In genomic region chr10:103916254-103916653, GRCh38 we compare ENCODE assay signal across 9 cellular contexts. TPM values are rescaled to one million over a fixed set of nuclear protein-coding genes. Genes with fewer than 3 reads are reported as not detected.
DNase-seq lines count a peak whose midpoint lies in the region; FAIRE-seq and TF ChIP-seq lines count a peak whose summit lies in the region.
"Had no signal": no experiment of that assay in that cellular context is flagged by ENCODE, and none has a peak within 500 bp of the region (broad histone marks: within the 10 kb centered on the region; RNA-seq: fewer than 3 reads in every experiment).

No MANE protein-coding gene starts in this region.

- intact Hi-C loops in activated CD4-positive, alpha-beta T cell treated with anti-CD3 and anti-CD28 coated beads, Interleukin-2, amount 10 ng/mL, durations not matched to agents 24 days and 14 days (cut with micrococcal nuclease): loop anchor here (5.0 to 10.0 kb wide), 3 partner anchors 351 to 436 kb away; partner anchors contain the start of genes CFAP58, GSTO2 and ITPRIP
- intact Hi-C loops in adrenal gland (cut with DNase I) (loop anchor here in 1 of 2 donors (5.0 kb wide), 1 partner anchor 51 kb away; the partner anchor contains the start of gene SLK), kidney (cut with DNase I) (no loop called here)

- no peak for TF ChIP-seq CTCF in adrenal gland (IDR thresholded peaks at IDR 0.05)
- no peak for TF ChIP-seq CTCF in kidney (IDR thresholded peaks at IDR 0.05; ENCODE audit: borderline replicate concordance, extremely low read depth, insufficient read depth)
- no peak for TF ChIP-seq CTCF in suprapubic skin (IDR thresholded peaks at IDR 0.05)

- H3K4me1 Mint-ChIP-seq in activated CD4-positive, alpha-beta T cell treated with anti-CD3 and anti-CD28 coated beads, Interleukin-2, amount 10 ng/mL, durations not matched to agents 24 days and 14 days: peaks cover 51% of the 10 kb centered on the region

- H3K36me3 Mint-ChIP-seq in activated CD4-positive, alpha-beta T cell treated with anti-CD3 and anti-CD28 coated beads, Interleukin-2, amount 10 ng/mL, durations not matched to agents 24 days and 14 days (ENCODE audit: low read depth): peaks cover 28% of the 10 kb centered on the region

- H3K4me1 ChIP-seq in adrenal gland (replicated peaks in 1 of 2): peaks cover 28 to 35% of the 10 kb centered on the region in 2 donors
- peaks cover 16% of the 10 kb centered on the region in 2 donors for H3K4me1 ChIP-seq in kidney (ENCODE audit: control insufficient read depth in 1 of 2, insufficient read depth in 1 of 2, low read depth in 1 of 2, low read length in 2 of 2)
- peaks cover 37% of the 10 kb centered on the region for H3K4me1 ChIP-seq in suprapubic skin

- DNase-seq in activated CD4-positive, alpha-beta T cell treated with anti-CD3 and anti-CD28 coated beads, Interleukin-2, amount 10 ng/mL, durations not matched to agents 24 days and 14 days: no peak
- DNase-seq in activated CD4-positive, alpha-beta T cell treated with anti-CD3 and anti-CD28 coated beads, Interleukin-2, amount 50 U/mL, for 1 hour: no peak
- DNase-seq in adrenal gland: no peak
- no peak for DNase-seq in kidney
- no peak for DNase-seq in suprapubic skin (ENCODE audit: low spot score in 2 of 2)
- no peak for DNase-seq in stimulated activated CD4-positive, alpha-beta T cell treated with anti-CD3 and anti-CD28 coated beads, Interleukin-12 subunit alpha, Interleukin-12 subunit beta, amount 100 ng/mL, for 4 hours
- no peak for DNase-seq in GM19240 (ENCODE audit: insufficient read length, low spot score)
- DNase-seq in SHP77 treated with DMSO at 0.1 percent for 48 hours (lab: John Stamatoyannopoulos, UW): no peak

- no peaks in the 10 kb centered on the region for H3K27me3 Mint-ChIP-seq in activated CD4-positive, alpha-beta T cell treated with anti-CD3 and anti-CD28 coated beads, Interleukin-2, amount 10 ng/mL, durations not matched to agents 24 days and 14 days

- peak overlapping the region in 1 of 2 donors; percentile 93 for H3K9ac ChIP-seq in kidney (ENCODE audit: low read length in 2 of 2)

- H3K27ac ChIP-seq in adrenal gland (peak overlapping the region; percentile 10 to 97 (median 91)), kidney (ENCODE audit: low read depth in 2 of 2, low read length in 2 of 2) (peak overlapping the region; percentile 44 to 93), suprapubic skin (peak overlapping the region; percentile 95)

- H3K4me3 ChIP-seq in adrenal gland: peak overlapping the region in 1 of 4 donors; percentile 76
- peak overlapping the region; percentile 35 to 95 for H3K4me3 ChIP-seq in kidney (ENCODE audit: low read length in 2 of 2)
- H3K4me3 ChIP-seq in suprapubic skin: peak overlapping the region; percentile 60

- H3K27me3 ChIP-seq in adrenal gland: no peaks in the 10 kb centered on the region
- no peaks in the 10 kb centered on the region for H3K27me3 ChIP-seq in suprapubic skin

- no peak for TF ChIP-seq POLR2A in adrenal gland (IDR thresholded peaks at IDR 0.05)
- TF ChIP-seq POLR2A in suprapubic skin (IDR thresholded peaks at IDR 0.05): no peak

- H3K9me3 Mint-ChIP-seq in activated CD4-positive, alpha-beta T cell treated with anti-CD3 and anti-CD28 coated beads, Interleukin-2, amount 10 ng/mL, durations not matched to agents 24 days and 14 days: no peaks in the 10 kb centered on the region

- WGBS in adrenal gland, 4 donors: 7 to 10% (median 9%) methylated on average over 1 of the region's 1 CpG
- WGBS in suprapubic skin: 3% methylated on average over 1 of the region's 1 CpG

- H3K36me3 ChIP-seq in adrenal gland (replicated peaks in 1 of 2) (no peaks in the 10 kb centered on the region), kidney (ENCODE audit: control insufficient read depth in 1 of 2, insufficient read depth in 2 of 2, low read length in 2 of 2) (no peaks in the 10 kb centered on the region), suprapubic skin (no peaks in the 10 kb centered on the region)

- H3K9me3 ChIP-seq in adrenal gland (replicated peaks in 1 of 3) (no peaks in the 10 kb centered on the region), kidney (ENCODE audit: control insufficient read depth in 1 of 2, low read length in 2 of 2) (no peaks in the 10 kb centered on the region), suprapubic skin (no peaks in the 10 kb centered on the region)

- peak overlapping the region; percentile 97 for H3K4me3 Mint-ChIP-seq in activated CD4-positive, alpha-beta T cell treated with anti-CD3 and anti-CD28 coated beads, Interleukin-2, amount 10 ng/mL, durations not matched to agents 24 days and 14 days

- no peak for FAIRE-seq in kidney (lab: Jason Lieb, UNC)
- FAIRE-seq: islet of Langerhans had no signal

- peak overlapping the region; percentile 77 for H3K27ac Mint-ChIP-seq in activated CD4-positive, alpha-beta T cell treated with anti-CD3 and anti-CD28 coated beads, Interleukin-2, amount 10 ng/mL, durations not matched to agents 24 days and 14 days

- TF ChIP-seq EP300 in suprapubic skin (IDR thresholded peaks at IDR 0.05): no peak

RNA-seq across cellular contexts. Expression of gene STN1, which starts 1.7 kb away (rescaled TPM):
- total RNA-seq in activated CD4-positive, alpha-beta T cell treated with anti-CD3 and anti-CD28 coated beads, Interleukin-2, amount 10 ng/mL, durations not matched to agents 24 days and 14 days: 23.6 and 24.1 TPM in 2 replicates
- total RNA-seq in adrenal gland (10 to 100 TPM; 24.5 to 50.7 (median 36.2) TPM), kidney (30.1 TPM), suprapubic skin (10 to 100 TPM; 13.8 to 24.8 (median 22.9) TPM)
- polyA plus RNA-seq in adrenal gland (10 to 100 TPM; 14.8 to 38.5 (median 18.8) TPM), kidney (ENCODE audit: insufficient read depth, low read depth, low replicate concordance) (29.4 TPM)

RNA-seq across cellular contexts. Expression of gene SLK, which starts 50.7 kb away (rescaled TPM):
- 22.9 and 27.1 TPM in 2 replicates for total RNA-seq in activated CD4-positive, alpha-beta T cell treated with anti-CD3 and anti-CD28 coated beads, Interleukin-2, amount 10 ng/mL, durations not matched to agents 24 days and 14 days
- total RNA-seq in adrenal gland (10 to 100 TPM; 21.5 to 75.4 (median 31.9) TPM), kidney (45.5 TPM), suprapubic skin (10 to 100 TPM; 38.1 to 81.4 (median 56.3) TPM)
- polyA plus RNA-seq in adrenal gland (10 to 100 TPM in 2 of 3 donors, 1 to 10 TPM in 1; 6.7 to 32.2 (median 10.2) TPM), kidney (ENCODE audit: insufficient read depth, low read depth, low replicate concordance) (12.3 TPM)
